Comparison of ENCODE assay signal across 6 cellular contexts in the genomic region with DNA sequence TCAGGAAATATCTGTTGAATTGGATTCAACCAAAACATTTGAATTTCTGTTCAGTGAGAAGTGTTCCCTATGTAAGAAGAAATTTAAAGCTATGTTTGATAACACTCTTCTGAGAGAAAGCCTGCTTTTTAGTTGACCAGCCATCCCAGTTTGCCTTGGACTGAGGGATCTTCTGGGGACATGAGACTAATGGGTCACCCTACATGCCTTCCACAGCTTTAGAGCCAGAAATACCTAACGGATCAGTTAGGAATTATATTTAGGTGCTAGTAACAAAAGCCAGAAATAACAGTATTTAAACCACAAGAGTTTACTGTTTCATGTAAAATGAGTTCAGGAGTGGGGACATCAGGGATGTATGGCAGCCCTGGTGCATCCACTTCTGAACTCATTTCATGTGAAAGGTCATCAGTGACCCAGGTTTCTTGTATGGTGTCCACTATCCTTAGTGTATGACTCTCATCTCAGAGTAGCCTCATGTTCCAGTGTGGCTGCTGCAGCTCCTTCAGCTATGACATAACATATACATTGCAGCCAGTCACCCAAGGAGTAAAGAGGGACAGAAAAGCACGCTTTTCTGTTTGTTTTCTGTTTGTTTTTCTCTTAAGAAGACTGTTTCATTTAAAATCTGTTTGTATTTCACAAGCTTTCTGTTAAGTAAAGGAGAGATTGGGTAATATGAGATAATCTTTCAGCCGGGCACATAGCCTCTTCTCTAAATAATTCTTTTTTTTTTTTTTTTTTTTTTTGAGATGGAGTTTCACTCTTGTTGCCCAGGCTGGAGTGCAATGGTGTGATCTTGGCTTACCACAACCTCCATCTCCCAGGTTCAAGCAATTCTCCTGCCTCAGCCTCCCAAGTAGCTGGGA.
"Had no signal": no experiment of that assay in that cellular context is flagged by ENCODE, and none has a peak within 500 bp of the region (broad histone marks: within the 10 kb centered on the region; RNA-seq: fewer than 3 reads in every experiment).

No MANE protein-coding gene starts in this region.

- H3K4me2 ChIP-seq: GM23338 had no signal

- H3K4me3 ChIP-seq: GM23338, K562 had no signal

- ATAC-seq: GM23338, K562 had no signal

- H2AFZ ChIP-seq: GM23338 had no signal

- DNase-seq: H9, HCEC 1CT, IMR-90, KG1 had no signal
